ENCODE assay signal across 19 cellular contexts in genomic region chr2:208984376-208985100, GRCh38.
DNase-seq lines count a peak whose midpoint lies in the region; ATAC-seq and TF ChIP-seq lines count a peak whose summit lies in the region.
"Had no signal": no experiment of that assay in that cellular context is flagged by ENCODE, and none has a peak within 500 bp of the region (broad histone marks: within the 10 kb centered on the region; RNA-seq: fewer than 3 reads in every experiment).

No MANE protein-coding gene starts in this region.

- no peak overlapping the region for H3K27ac ChIP-seq in adrenal gland
- peak overlapping the region in 6 of 8 donors; percentile 0 to 65 (median 46) for H3K27ac ChIP-seq in spleen
- H3K27ac ChIP-seq: BLaER1, neutrophil, suprapubic skin had no signal

- H3K27me3 ChIP-seq in adrenal gland (no peaks in the 10 kb centered on the region), spleen (replicated peaks in 1 of 7) (no peaks in the 10 kb centered on the region)
- H3K27me3 ChIP-seq: BLaER1, neutrophil, suprapubic skin had no signal

- 62 to 71% (median 67%) methylated on average over 7 of the region's 7 CpGs for WGBS in adrenal gland, 4 donors
- 68 to 78% (median 70%) methylated on average over 7 of the region's 7 CpGs for WGBS in spleen, 5 donors

- H3K36me3 ChIP-seq in adrenal gland (replicated peaks in 1 of 2) (no peaks in the 10 kb centered on the region), spleen (no peaks in the 10 kb centered on the region)
- H3K36me3 ChIP-seq: BLaER1, neutrophil, suprapubic skin had no signal

- no peak for ATAC-seq in HG03439 (IDR thresholded peaks at IDR 0.05; ENCODE audit: unreplicated experiment)
- ATAC-seq: sciatic nerve had no signal

- intact Hi-C loops in adrenal gland (cut with DNase I) (no loop called here), spleen (cut with DNase I; ENCODE audit: low total_unique reads) (no loop called here)

- H3K9me3 ChIP-seq in adrenal gland (replicated peaks in 1 of 3) (no peaks in the 10 kb centered on the region), spleen (peaks cover 0 to 8% (median 2%) of the 10 kb centered on the region in 8 donors)
- H3K9me3 ChIP-seq: BLaER1, neutrophil, suprapubic skin had no signal

- H3K4me3 ChIP-seq in adrenal gland (no peak overlapping the region), spleen (no peak overlapping the region)
- H3K4me3 ChIP-seq: BLaER1, suprapubic skin had no signal

- TF ChIP-seq CTCF in adrenal gland (IDR thresholded peaks at IDR 0.05), result no peak
- TF ChIP-seq CTCF in spleen (IDR thresholded peaks at IDR 0.05 in 8 of 11, conservative IDR thresholded peaks at IDR 0.05 in 3 of 11), result no peak

- H3K4me1 ChIP-seq in adrenal gland (replicated peaks in 1 of 2) (peaks cover 4 to 6% of the 10 kb centered on the region in 2 donors), spleen (no peaks in the 10 kb centered on the region)
- H3K4me1 ChIP-seq: BLaER1 had no signal

- TF ChIP-seq POLR2A in adrenal gland (IDR thresholded peaks at IDR 0.05), result no peak
- no peak for TF ChIP-seq POLR2A in spleen (IDR thresholded peaks at IDR 0.05)

- peak; percentile 39 for DNase-seq in M059J (ENCODE audit: low read depth)
- peak in 6 of 7 donors; percentile 13 to 54 (median 36) for DNase-seq in adrenal gland
- DNase-seq in iris pigment epithelial cell (ENCODE audit: low read depth), result peak; percentile 2
- DNase-seq in spleen, result no peak
- no peak for DNase-seq in NCI-H1105 (lab: John Stamatoyannopoulos, UW)
- DNase-seq in NCI-H524 treated with DMSO at 0.1 percent for 48 hours (lab: John Stamatoyannopoulos, UW), result no peak
- DNase-seq in NCI-H82 treated with DMSO at 0.1 percent for 48 hours (lab: John Stamatoyannopoulos, UW; ENCODE audit: unreplicated experiment), result no peak
- DNase-seq: activated CD4-positive, CD25-positive, alpha-beta regulatory T cell; amniotic stem cell; head of caudate nucleus; HFFc6; IMR-90; NCI-H2081 treated with DMSO at 0.1 percent for 48 hours; stimulated activated CD4-positive, alpha-beta T cell treated with anti-CD3 and anti-CD28 coated beads, Interleukin-2, amount 100 ng/mL, for 48 hours had no signal

Comparison
In these comparisons a context has a peak if more than half of its experiments do, and no peak if none do; other contexts are left out.
1. DNase-seq: peak in M059J (single experiment), adrenal gland (6 of 7) and iris pigment epithelial cell (single experiment); none in spleen (single experiment), NCI-H1105 (single experiment), NCI-H524 treated with DMSO at 0.1 percent for 48 hours (single experiment) and NCI-H82 treated with DMSO at 0.1 percent for 48 hours (single experiment).
2. H3K27ac ChIP-seq: peak in spleen (6 of 8); none in adrenal gland (0 of 5).